Comparison of ENCODE assay signal across 8 cellular contexts in the genomic region with DNA sequence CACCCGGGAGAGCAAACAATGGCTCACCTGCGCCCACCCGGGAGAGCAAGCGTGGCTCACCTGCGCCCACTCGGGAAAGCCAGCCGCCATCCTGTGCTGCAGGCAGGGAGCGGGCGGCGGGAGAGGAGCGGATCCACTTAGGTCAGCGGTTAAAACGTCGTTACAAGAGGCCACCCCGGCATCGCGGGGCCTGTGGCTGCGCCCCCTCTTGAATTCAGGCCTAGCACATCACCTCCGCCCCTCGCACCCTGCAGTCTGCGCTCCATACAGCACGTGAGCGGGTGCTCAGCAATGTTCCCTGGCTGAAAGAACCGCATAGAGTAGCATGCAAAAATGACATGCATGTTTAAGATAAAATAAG. TPM values are rescaled to one million over a fixed set of nuclear protein-coding genes. Genes with fewer than 3 reads are reported as not detected.
DNase-seq lines count a peak whose midpoint lies in the region; ATAC-seq, FAIRE-seq and TF ChIP-seq lines count a peak whose summit lies in the region.

No MANE protein-coding gene starts in this region.

- no peak for TF ChIP-seq EP300 in H1 (IDR thresholded peaks at IDR 0.05; ENCODE audit: borderline replicate concordance in 1 of 2, low read depth in 2 of 2, low read length in 2 of 2)

- H3K9me3 Mint-ChIP-seq in natural killer cell treated with Interleukin-12 subunit alpha and Interleukin-12 subunit beta and Interleukin-15 and Interleukin-18, amount 100 ng/mL, for 72 hours = no peaks in the 10 kb centered on the region

- H2BK120ac ChIP-seq in H1 (replicated peaks; ENCODE audit: low read depth, low read length) = no peak overlapping the region

- H3K4me3 Mint-ChIP-seq in T-helper 17 cell = peak overlapping the region; percentile 94
- H3K4me3 Mint-ChIP-seq in natural killer cell treated with Interleukin-12 subunit alpha and Interleukin-12 subunit beta and Interleukin-15 and Interleukin-18, amount 100 ng/mL, for 72 hours = peak overlapping the region; percentile 69

- peak overlapping the region; percentile 89 for H2AFZ ChIP-seq in H1 (ENCODE audit: low read length)

- H3K9ac ChIP-seq in H1 (replicated peaks in 1 of 4; ENCODE audit: extremely low read depth in 1 of 4, low read depth in 3 of 4, low read length in 3 of 4) = no peak overlapping the region

- H4K8ac ChIP-seq in H1 (ENCODE audit: extremely low read depth, insufficient read depth, low read length) = no peak overlapping the region

- H3K27me3 Mint-ChIP-seq in T-helper 17 cell = peaks cover 4% of the 10 kb centered on the region
- peaks cover 11 to 12% of the 10 kb centered on the region in 2 donors for H3K27me3 Mint-ChIP-seq in natural killer cell treated with Interleukin-12 subunit alpha and Interleukin-12 subunit beta and Interleukin-15 and Interleukin-18, amount 100 ng/mL, for 72 hours

- TF ChIP-seq POLR2A in H1 (IDR thresholded peaks at IDR 0.05; ENCODE audit: control extremely low read depth in 1 of 2, low read depth in 2 of 2, low read length in 2 of 2) = no peak

- DNase-seq in EH (ENCODE audit: low read depth) (peak; percentile 15), T-helper 17 cell (peak in 2 of 3 donors; percentile 11 to 15), H1 (ENCODE audit: low read depth in 1 of 2, low spot score in 2 of 2) (peak in 1 of 2 experiments; percentile 51), glomerular visceral epithelial cell (ENCODE audit: extremely low spot score) (no peak)
- no peak for DNase-seq in natural killer cell treated with Interleukin-12 subunit alpha and Interleukin-12 subunit beta and Interleukin-15 and Interleukin-18, amount 100 ng/mL, for 72 hours (ENCODE audit: low spot score)
- no peak for DNase-seq in central memory CD4-positive, alpha-beta T cell

- no peak overlapping the region for H3K27ac ChIP-seq in H1 (ENCODE audit: low read depth, low read length)

- no peak for FAIRE-seq in H1 (lab: Jason Lieb, UNC)

- no peaks in the 10 kb centered on the region for H4K20me1 ChIP-seq in H1 (replicated peaks in 1 of 2; ENCODE audit: control insufficient read depth in 1 of 2, insufficient read depth in 2 of 2, low read length in 2 of 2)

- H3K79me1 ChIP-seq in H1 (ENCODE audit: low read depth, low read length) = no peaks in the 10 kb centered on the region

- H2BK12ac ChIP-seq in H1 (ENCODE audit: low read depth, low read length) = 0 out of 2 replicates have a peak overlapping the region, but pooled peaks have one; percentile 39

- H3K27me3 ChIP-seq in H1 (replicated peaks in 1 of 4; ENCODE audit: control insufficient read depth in 3 of 4, extremely low read depth in 1 of 4, insufficient read depth in 3 of 4, low read length in 3 of 4) = peaks cover 0 to 5% (median 5%) of the 10 kb centered on the region in 4 experiments; a peak in 4 of 7 replicates

- no peaks in the 10 kb centered on the region for H3K79me2 ChIP-seq in H1 (ENCODE audit: control insufficient read depth in 1 of 2, insufficient read depth in 2 of 2, low read length in 2 of 2)

- no peak overlapping the region for H3K56ac ChIP-seq in H1 (replicated peaks; ENCODE audit: insufficient read length, low read depth, low read length)

- peak overlapping the region; percentile 97 for H3K27ac Mint-ChIP-seq in T-helper 17 cell
- peak overlapping the region; percentile 32 to 49 for H3K27ac Mint-ChIP-seq in natural killer cell treated with Interleukin-12 subunit alpha and Interleukin-12 subunit beta and Interleukin-15 and Interleukin-18, amount 100 ng/mL, for 72 hours

- H4K91ac ChIP-seq in H1 (replicated peaks; ENCODE audit: insufficient read length, low read length) = peak overlapping the region; percentile 69

- POLR2A ChIA-PET in H1 (lab: Charles Lee; ENCODE audit: partially characterized antibody) = interaction anchor here (1.2 kb wide), 1 partner anchor 14 kb away, joined by 3 read pairs; no protein-coding TSS in a partner anchor

- peak overlapping the region; percentile 72 to 87 for H3K4me2 ChIP-seq in H1 (ENCODE audit: insufficient read depth in 1 of 2, low read depth in 2 of 2, low read length in 2 of 2)

- H3K4ac ChIP-seq in H1 (replicated peaks; ENCODE audit: insufficient read length, low read depth, low read length) = peak overlapping the region; percentile 72

- no peak overlapping the region for H3K23ac ChIP-seq in H1 (ENCODE audit: insufficient read length)

- no peak overlapping the region for H2AK5ac ChIP-seq in H1 (ENCODE audit: low read depth, low read length)

- H3K4me3 ChIP-seq in H1 (ENCODE audit: extremely low read depth in 1 of 4, insufficient read depth in 2 of 4, low read depth in 3 of 4, low read length in 4 of 4) = peak overlapping the region; percentile 46 to 63 (median 54); a peak in 5 of 8 replicates

- no peak overlapping the region for H2BK20ac ChIP-seq in H1 (ENCODE audit: low read length)

- no peak for TF ChIP-seq RAD21 in H1 (IDR thresholded peaks at IDR 0.05 in 1 of 2, conservative IDR thresholded peaks at IDR 0.05 in 1 of 2; ENCODE audit: low read depth in 2 of 2, low read length in 2 of 2)

- CTCF ChIA-PET in H1 (lab: Charles Lee; ENCODE audit: partially characterized antibody) = interaction anchor here (1.3 to 1.4 kb wide), 2 partner anchors 12 to 18 kb away, joined by 4 to 6 read pairs; no protein-coding TSS in a partner anchor

- H2BK15ac ChIP-seq in H1 (ENCODE audit: low read length) = no peak overlapping the region

- H3K36me3 ChIP-seq in H1 (ENCODE audit: control insufficient read depth in 2 of 4, insufficient read depth in 4 of 4, low read length in 3 of 4) = peaks cover 0 to 9% (median 3%) of the 10 kb centered on the region in 4 experiments; a peak in 2 of 8 replicates

- no peaks in the 10 kb centered on the region for H3K9me3 ChIP-seq in T-helper 17 cell (ENCODE audit: control insufficient read depth, low read length, poor library complexity, severe bottlenecking)
- no peaks in the 10 kb centered on the region for H3K9me3 ChIP-seq in H1 (ENCODE audit: insufficient read depth in 2 of 2, low read depth in 1 of 2, low read length in 1 of 2)

- no peaks in the 10 kb centered on the region; the same call in 1 of the 2 replicates for H3K23me2 ChIP-seq in H1 (ENCODE audit: low read depth, low read length)

- H3K36me3 Mint-ChIP-seq in T-helper 17 cell (ENCODE audit: low read depth) = peaks cover 12% of the 10 kb centered on the region
- H3K36me3 Mint-ChIP-seq in natural killer cell treated with Interleukin-12 subunit alpha and Interleukin-12 subunit beta and Interleukin-15 and Interleukin-18, amount 100 ng/mL, for 72 hours = peaks cover 15% of the 10 kb centered on the region

- WGBS in H1 (ENCODE audit: extremely low coverage in 1 of 2, insufficient coverage in 1 of 2, insufficient read length in 1 of 2, insufficient replicate concordance in 2 of 2, low coverage in 1 of 2, low lambda C conversion rate in 2 of 2, missing lambda C conversion rate in 1 of 2), 2 experiments = 56% methylated on average over 24 of the region's 24 CpGs; no CpG with 5 or more reads in 1 of the 2 experiments

- TF ChIP-seq CTCF in H1 (IDR thresholded peaks at IDR 0.05; ENCODE audit: control extremely low read depth in 1 of 3, insufficient read depth in 1 of 3, low read depth in 1 of 3, low read length in 3 of 3) = no peak

- no peak overlapping the region for H3K14ac ChIP-seq in H1 (ENCODE audit: insufficient read length)

- ATAC-seq in HG02938 (IDR thresholded peaks at IDR 0.05; ENCODE audit: unreplicated experiment) (peak; percentile 9), T-helper 17 cell (peak; percentile 8), GM18870 (IDR thresholded peaks at IDR 0.05; ENCODE audit: unreplicated experiment) (no peak)
- peak; percentile 7 to 9 for ATAC-seq in natural killer cell treated with Interleukin-12 subunit alpha and Interleukin-12 subunit beta and Interleukin-15 and Interleukin-18, amount 100 ng/mL, for 72 hours

- peak overlapping the region; percentile 34 for H4K5ac ChIP-seq in H1 (ENCODE audit: insufficient read length, low read depth, low read length)

- H3K4me1 Mint-ChIP-seq in T-helper 17 cell = peaks cover 23% of the 10 kb centered on the region
- H3K4me1 Mint-ChIP-seq in natural killer cell treated with Interleukin-12 subunit alpha and Interleukin-12 subunit beta and Interleukin-15 and Interleukin-18, amount 100 ng/mL, for 72 hours (ENCODE audit: low read depth in 2 of 2) = peaks cover 10 to 25% of the 10 kb centered on the region in 2 donors

- H3K4me1 ChIP-seq in H1 (replicated peaks in 1 of 4; ENCODE audit: control insufficient read depth in 3 of 4, insufficient read depth in 4 of 4, low read length in 3 of 4) = peaks cover 2 to 5% (median 3%) of the 10 kb centered on the region in 4 experiments; a peak in 6 of 7 replicates

- 0 out of 2 replicates have a peak overlapping the region, but pooled peaks have one; percentile 73 for H3K18ac ChIP-seq in H1 (ENCODE audit: extremely low read depth, low read length)

- H2BK5ac ChIP-seq in H1 (ENCODE audit: low read depth, low read length) = no peak overlapping the region

TF ChIP-seq in H1, 55 proteins besides CTCF, POLR2A, EP300 and RAD21 (continues in another document):
- TF ChIP-seq RNF2 (IDR thresholded peaks at IDR 0.05; ENCODE audit: borderline replicate concordance, low read depth, low read length, missing control alignments, poor library complexity, severe bottlenecking) = no peak
- TF ChIP-seq KDM5A (IDR thresholded peaks at IDR 0.05; ENCODE audit: low read length) = no peak
- no peak for TF ChIP-seq SAP30 (IDR thresholded peaks at IDR 0.05; ENCODE audit: insufficient read depth, insufficient replicate concordance, low read length)
- no peak for TF ChIP-seq CHD2 (IDR thresholded peaks at IDR 0.05; ENCODE audit: low read length)
- TF ChIP-seq, protein P1, sequence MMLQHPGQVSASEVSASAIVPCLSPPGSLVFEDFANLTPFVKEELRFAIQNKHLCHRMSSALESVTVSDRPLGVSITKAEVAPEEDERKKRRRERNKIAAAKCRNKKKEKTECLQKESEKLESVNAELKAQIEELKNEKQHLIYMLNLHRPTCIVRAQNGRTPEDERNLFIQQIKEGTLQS (IDR thresholded peaks at IDR 0.05; ENCODE audit: insufficient read depth, low read depth, low read length) = no peak
- TF ChIP-seq NANOG (IDR thresholded peaks at IDR 0.05; ENCODE audit: insufficient read depth, low read depth, low read length, poor library complexity, severe bottlenecking) = no peak
- TF ChIP-seq MAFK (IDR thresholded peaks at IDR 0.05; ENCODE audit: low read depth, low read length) = no peak
- no peak for TF ChIP-seq TAF1 (IDR thresholded peaks at IDR 0.05; ENCODE audit: low read depth, low read length)

RNA-seq across cellular contexts. Expression of a gene that starts 0.5 kb away (rescaled TPM):
- total RNA-seq in T-helper 17 cell = 1 to 10 TPM; 8.6 to 9.8 TPM
- 9.9 and 11.8 TPM in 2 replicates for total RNA-seq in H1 (2021; fragmentation: NEBNext Ultra II Directional; extraction: Animal tissue kit (Norgen Biotek cat#: 25700))
- polyA plus RNA-seq in H1 (2011; rRNA removed) = 3.4 and 6.5 TPM in 2 replicates
- polyA plus RNA-seq in H1 (2011; cell fraction: cytosol; rRNA removed) = 6.7 TPM
- polyA plus RNA-seq in H1 (2011; cell fraction: nucleus; rRNA removed) = 5.1 TPM
- 5.3 to 12.8 TPM (median 8.8 TPM) in 4 replicates for polyA plus RNA-seq in H1 (2012, experiment 1 of 2)
- 0.60 TPM for polyA plus RNA-seq in H1 (2012, experiment 2 of 2)
- 6.0 TPM for polyA plus RNA-seq in H1 (2013, experiment 1 of 2)
- 5.0 TPM for polyA plus RNA-seq in H1 (2013, experiment 2 of 2)
- 12.0 and 26.3 TPM in 2 replicates for polyA minus RNA-seq in H1 (2011; rRNA and poly(A)+ RNA removed)
- polyA minus RNA-seq in H1 (2011; cell fraction: cytosol; rRNA and poly(A)+ RNA removed) = 10.3 TPM
- polyA minus RNA-seq in H1 (2011; cell fraction: nucleus; rRNA and poly(A)+ RNA removed) = 6.9 TPM
- 10 to 100 TPM; 28.7 to 41.1 TPM for total RNA-seq in natural killer cell treated with Interleukin-12 subunit alpha and Interleukin-12 subunit beta and Interleukin-15 and Interleukin-18, amount 100 ng/mL, for 72 hours

Comparison
In these comparisons a context has a peak if more than half of its experiments do, and no peak if none do; other contexts are left out.
1. DNase-seq: peak in EH (single experiment) and T-helper 17 cell (2 of 3); none in natural killer cell treated with Interleukin-12 subunit alpha and Interleukin-12 subunit beta and Interleukin-15 and Interleukin-18, amount 100 ng/mL, for 72 hours (single experiment), central memory CD4-positive, alpha-beta T cell (single experiment) and glomerular visceral epithelial cell (single experiment).